In genomic region chr17:74296548-74296936, GRCh38 we compare ENCODE assay signal across 9 cellular contexts. TPM values are rescaled to one million over a fixed set of nuclear protein-coding genes. Genes with fewer than 3 reads are reported as not detected.
DNase-seq lines count a peak whose midpoint lies in the region; ATAC-seq and TF ChIP-seq lines count a peak whose summit lies in the region.
"Had no signal": no experiment of that assay in that cellular context is flagged by ENCODE, and none has a peak within 500 bp of the region (broad histone marks: within the 10 kb centered on the region; RNA-seq: fewer than 3 reads in every experiment).

No MANE protein-coding gene starts in this region.

- no peaks in the 10 kb centered on the region for H3K4me1 Mint-ChIP-seq in HFFc6 (ENCODE audit: low read depth)

- no peak overlapping the region for H3K4me3 Mint-ChIP-seq in HFFc6

- no peaks in the 10 kb centered on the region for H3K36me3 Mint-ChIP-seq in HFFc6 (ENCODE audit: low read depth)

- H3K27ac ChIP-seq in cingulate gyrus (ENCODE audit: low read depth, low read length) (peak overlapping the region; percentile 54), lower lobe of right lung (no peak overlapping the region)

- no peak overlapping the region for H3K4me3 ChIP-seq in lower lobe of right lung

- H3K4me1 ChIP-seq in lower lobe of right lung, result peaks cover 4% of the 10 kb centered on the region

- no peaks in the 10 kb centered on the region for H3K9me3 ChIP-seq in lower lobe of right lung

- intact Hi-C loops in lower lobe of right lung (cut with DNase I), result no loop called here

- no peak overlapping the region for H3K27ac Mint-ChIP-seq in HFFc6

- no peaks in the 10 kb centered on the region; the same call in none of the 2 replicates for H3K27me3 Mint-ChIP-seq in HFFc6 (ENCODE audit: insufficient read depth)

- peak; percentile 74 for DNase-seq in D341Med (ENCODE audit: low spot score)
- peak; percentile 26 for DNase-seq in HFFc6
- DNase-seq in RPMI8226, result peak; percentile 84
- peak; percentile 60 for DNase-seq in lower lobe of right lung
- DNase-seq in stimulated activated naive CD8-positive, alpha-beta T cell treated with anti-CD3 and anti-CD28 coated beads, Interleukin-15, Interleukin-2, amounts not matched to agents 100 U/mL and 50 U/mL, for 24 hours, result no peak

- H3K9me3 Mint-ChIP-seq in HFFc6, result peaks cover 12% of the 10 kb centered on the region; the same call in 1 of the 2 replicates

- H3K27me3 ChIP-seq in lower lobe of right lung (ENCODE audit: low read depth), result no peaks in the 10 kb centered on the region

- no peaks in the 10 kb centered on the region for H3K36me3 ChIP-seq in lower lobe of right lung

- ATAC-seq in lower lobe of right lung, result peak; percentile 70 to 76
- no peak for ATAC-seq in stimulated activated naive CD8-positive, alpha-beta T cell treated with anti-CD3 and anti-CD28 coated beads, Interleukin-15, Interleukin-2, amounts not matched to agents 100 U/mL and 50 U/mL, for 24 hours
- ATAC-seq in HG03045 (IDR thresholded peaks at IDR 0.05; ENCODE audit: unreplicated experiment), result no peak
- ATAC-seq in GM21529 (IDR thresholded peaks at IDR 0.05; ENCODE audit: unreplicated experiment), result no peak

- TF ChIP-seq CTCF in HFFc6 (IDR thresholded peaks at IDR 0.05) (peak; percentile 51), lower lobe of right lung (IDR thresholded peaks at IDR 0.05) (peak; percentile 54)

RNA-seq across cellular contexts. Expression of gene DNAI2, which starts 22.5 kb away (rescaled TPM):
- total RNA-seq in HFFc6 (2021; fragmentation: NEBNext Ultra II Directional; extraction: Animal tissue kit (Norgen Biotek cat#: 25700)), result not detected
- 6.2 TPM for total RNA-seq in lower lobe of right lung
- total RNA-seq: skeletal muscle tissue had no signal

RNA-seq across cellular contexts. Expression of gene KIF19, which starts 29.5 kb away (rescaled TPM):
- not detected for total RNA-seq in HFFc6 (2021; fragmentation: NEBNext Ultra II Directional; extraction: Animal tissue kit (Norgen Biotek cat#: 25700))
- total RNA-seq in lower lobe of right lung, result 3.6 TPM

Comparison
In these comparisons a context has a peak if more than half of its experiments do, and no peak if none do; other contexts are left out.
1. ATAC-seq: peak in lower lobe of right lung (2 of 2); none in stimulated activated naive CD8-positive, alpha-beta T cell treated with anti-CD3 and anti-CD28 coated beads, Interleukin-15, Interleukin-2, amounts not matched to agents 100 U/mL and 50 U/mL, for 24 hours (single experiment), HG03045 (single experiment) and GM21529 (single experiment).